In the genomic region with DNA sequence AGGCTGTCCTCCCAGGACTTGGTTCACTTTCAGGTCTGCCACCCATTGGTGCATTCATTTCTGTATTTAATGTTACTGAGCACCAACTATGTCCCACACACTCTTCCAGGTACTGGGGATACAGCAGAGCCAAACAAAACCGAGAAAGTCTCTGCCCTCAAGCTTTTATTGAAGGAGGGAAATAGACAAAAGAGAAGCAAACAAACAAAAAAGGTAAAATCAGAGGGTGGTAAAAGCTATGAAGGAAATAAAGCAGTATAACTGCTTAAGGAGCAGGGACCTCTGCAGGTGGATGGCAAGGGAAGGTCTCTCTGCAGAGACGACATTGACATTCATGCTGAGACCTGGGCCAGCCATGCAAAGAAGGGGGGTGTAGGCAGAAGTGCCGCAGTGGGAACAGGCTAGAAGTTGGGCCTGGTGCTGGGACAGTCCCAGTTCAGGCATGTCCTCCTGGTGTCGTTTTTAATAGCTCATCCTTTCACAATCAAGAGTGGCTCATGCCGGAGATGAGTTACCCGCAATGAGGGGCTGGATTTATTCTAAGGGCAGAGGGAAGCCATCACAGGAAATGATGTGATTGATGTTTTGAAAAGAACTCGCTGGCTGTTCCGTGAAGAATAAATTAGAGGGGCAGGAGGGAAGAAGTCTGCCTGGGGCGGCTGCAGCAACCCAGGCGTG, we compare ENCODE assay signal across 8 cellular contexts.
A peak's percentile ranks its signal among the peaks of the same experiment; 100 is the strongest.
DNase-seq lines count a peak whose midpoint lies in the region; ATAC-seq, FAIRE-seq and TF ChIP-seq lines count a peak whose summit lies in the region.

No MANE protein-coding gene starts in this region.

- WGBS in A549 (ENCODE audit: missing lambda C conversion rate) = 4% methylated on average over 10 of the region's 10 CpGs
- 23 to 25% methylated on average over 10 of the region's 10 CpGs for WGBS in body of pancreas, 2 donors

- intact Hi-C loops in body of pancreas (cut with DNase I) (no loop called here), left colon (cut with DNase I, micrococcal nuclease) (loop anchor here in 1 of 2 donors (5.0 kb wide), 2 partner anchors 67 to 87 kb away; no protein-coding TSS in a partner anchor)

- CTCF ChIA-PET in A549 (lab: Yijun Ruan, JAX) = interaction anchor here (1.0 to 39.5 kb wide), 13 partner anchors 8 to 139 kb away, joined by 3 to 678 read pairs (median 4); no protein-coding TSS in a partner anchor

- TF ChIP-seq EP300 in A549 (IDR thresholded peaks at IDR 0.05) = no peak

- H3K36me3 ChIP-seq in body of pancreas (replicated peaks in 1 of 2; ENCODE audit: insufficient read depth in 1 of 2, low read depth in 2 of 2) = no peaks in the 10 kb centered on the region

- POLR2A ChIA-PET in A549 (lab: Yijun Ruan, JAX) = interaction anchor here (0.6 to 5.3 kb wide), 7 partner anchors 8 to 85 kb away, joined by 3 to 63 read pairs (median 5); a partner anchor contains a TSS

- no peak for TF ChIP-seq RAD21 in A549 (conservative IDR thresholded peaks at IDR 0.05 in 1 of 2, IDR thresholded peaks at IDR 0.05 in 1 of 2)

- no peak for TF ChIP-seq POLR2A in A549 (IDR thresholded peaks at IDR 0.05; ENCODE audit: low read length)
- TF ChIP-seq POLR2A in body of pancreas (IDR thresholded peaks at IDR 0.05) = no peak

- no peaks in the 10 kb centered on the region for H3K27me3 ChIP-seq in body of pancreas

- no peak for TF ChIP-seq CTCF in A549 (IDR thresholded peaks at IDR 0.05)
- no peak for TF ChIP-seq CTCF in body of pancreas (IDR thresholded peaks at IDR 0.05)

- H3K4me2 ChIP-seq in A549 = peak overlapping the region; percentile 91

- H3K4me3 ChIP-seq in A549 (peak overlapping the region; percentile 30), body of pancreas (no peak overlapping the region)

- H3K9me3 ChIP-seq in A549 (no peaks in the 10 kb centered on the region), body of pancreas (no peaks in the 10 kb centered on the region)

- peaks cover 91% of the 10 kb centered on the region for H3K4me1 ChIP-seq in A549
- peaks cover 51% of the 10 kb centered on the region for H3K4me1 ChIP-seq in body of pancreas

- no peak for FAIRE-seq in A549 (lab: Jason Lieb, UNC)

- H3K27ac ChIP-seq in A549 (peak overlapping the region; percentile 96 to 100), body of pancreas (peak overlapping the region; percentile 91 to 93 (median 92))

- peak in 1 of 2 experiments; percentile 60 for DNase-seq in A549 (ENCODE audit: low read depth in 1 of 2, low spot score in 1 of 2)
- peak; percentile 43 for DNase-seq in T follicular helper cell (ENCODE audit: low read depth)
- DNase-seq in body of pancreas = peak in 2 of 4 donors; percentile 16 to 57
- DNase-seq in left colon = peak; percentile 41 to 46
- DNase-seq in stimulated activated CD4-positive, alpha-beta T cell treated with anti-CD3 and anti-CD28 coated beads, Interleukin-4, amount 100 ng/mL, for 1 hour = peak; percentile 50
- no peak for DNase-seq in NCI-H187 treated with DMSO at 0.1 percent for 48 hours (lab: John Stamatoyannopoulos, UW)

- ATAC-seq in A549 (peak; percentile 9 to 30), GM18867 (IDR thresholded peaks at IDR 0.05; ENCODE audit: unreplicated experiment) (peak; percentile 13), HG03460 (IDR thresholded peaks at IDR 0.05; ENCODE audit: unreplicated experiment) (peak; percentile 34), body of pancreas (no peak), left colon (peak; percentile 1)

TF ChIP-seq in A549, 52 proteins besides CTCF, POLR2A, EP300 and RAD21:
- TF ChIP-seq EHF (CRISPR knock-in tag; IDR thresholded peaks at IDR 0.05) (peak; percentile 57; the same call in 1 of the 2 replicates), EHMT2 (IDR thresholded peaks at IDR 0.05; ENCODE audit: low read depth) (no peak), HOXB5 (CRISPR knock-in tag; IDR thresholded peaks at IDR 0.05) (0 out of 2 replicates have a peak, but pooled peaks have one; percentile 70), MAZ (IDR thresholded peaks at IDR 0.05; ENCODE audit: borderline replicate concordance, low read depth, low read length) (no peak), ZSCAN20 (CRISPR knock-in tag; IDR thresholded peaks at IDR 0.05) (no peak), HEYL (CRISPR knock-in tag; IDR thresholded peaks at IDR 0.05) (no peak), RCOR1 (IDR thresholded peaks at IDR 0.05; ENCODE audit: low read depth, low read length) (no peak), RFX5 (IDR thresholded peaks at IDR 0.05) (no peak), HOXB13 (CRISPR knock-in tag; IDR thresholded peaks at IDR 0.05; ENCODE audit: low read depth) (peak; percentile 65), ZNF302 (CRISPR knock-in tag; IDR thresholded peaks at IDR 0.05) (0 out of 2 replicates have a peak, but pooled peaks have one; percentile 42), KDM5A (IDR thresholded peaks at IDR 0.05) (no peak), SMC3 (IDR thresholded peaks at IDR 0.05) (no peak), SREBF2 (IDR thresholded peaks at IDR 0.05) (no peak), RNF2 (IDR thresholded peaks at IDR 0.05; ENCODE audit: borderline replicate concordance, low read depth) (no peak), GATA3 (IDR thresholded peaks at IDR 0.05; ENCODE audit: borderline replicate concordance) (no peak), FOSL2 (IDR thresholded peaks at IDR 0.05) (no peak), FOSL2 (CRISPR knock-in tag; IDR thresholded peaks at IDR 0.05) (no peak), FOXS1 (CRISPR knock-in tag; IDR thresholded peaks at IDR 0.05) (no peak), CHD4 (IDR thresholded peaks at IDR 0.05; ENCODE audit: borderline replicate concordance) (no peak), MAFK (IDR thresholded peaks at IDR 0.05; ENCODE audit: partially characterized antibody) (no peak), MYC (IDR thresholded peaks at IDR 0.05; ENCODE audit: borderline replicate concordance, low read length) (no peak), TFCP2L1 (CRISPR knock-in tag; IDR thresholded peaks at IDR 0.05) (no peak)
- TF ChIP-seq, protein P1, sequence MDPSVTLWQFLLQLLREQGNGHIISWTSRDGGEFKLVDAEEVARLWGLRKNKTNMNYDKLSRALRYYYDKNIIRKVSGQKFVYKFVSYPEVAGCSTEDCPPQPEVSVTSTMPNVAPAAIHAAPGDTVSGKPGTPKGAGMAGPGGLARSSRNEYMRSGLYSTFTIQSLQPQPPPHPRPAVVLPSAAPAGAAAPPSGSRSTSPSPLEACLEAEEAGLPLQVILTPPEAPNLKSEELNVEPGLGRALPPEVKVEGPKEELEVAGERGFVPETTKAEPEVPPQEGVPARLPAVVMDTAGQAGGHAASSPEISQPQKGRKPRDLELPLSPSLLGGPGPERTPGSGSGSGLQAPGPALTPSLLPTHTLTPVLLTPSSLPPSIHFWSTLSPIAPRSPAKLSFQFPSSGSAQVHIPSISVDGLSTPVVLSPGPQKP (IDR thresholded peaks at IDR 0.05; ENCODE audit: low read depth, low read length) = no peak
- TF ChIP-seq, protein P2, sequence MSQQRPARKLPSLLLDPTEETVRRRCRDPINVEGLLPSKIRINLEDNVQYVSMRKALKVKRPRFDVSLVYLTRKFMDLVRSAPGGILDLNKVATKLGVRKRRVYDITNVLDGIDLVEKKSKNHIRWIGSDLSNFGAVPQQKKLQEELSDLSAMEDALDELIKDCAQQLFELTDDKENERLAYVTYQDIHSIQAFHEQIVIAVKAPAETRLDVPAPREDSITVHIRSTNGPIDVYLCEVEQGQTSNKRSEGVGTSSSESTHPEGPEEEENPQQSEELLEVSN (IDR thresholded peaks at IDR 0.05; ENCODE audit: borderline replicate concordance, low read depth) = no peak
- TF ChIP-seq, protein P3, sequence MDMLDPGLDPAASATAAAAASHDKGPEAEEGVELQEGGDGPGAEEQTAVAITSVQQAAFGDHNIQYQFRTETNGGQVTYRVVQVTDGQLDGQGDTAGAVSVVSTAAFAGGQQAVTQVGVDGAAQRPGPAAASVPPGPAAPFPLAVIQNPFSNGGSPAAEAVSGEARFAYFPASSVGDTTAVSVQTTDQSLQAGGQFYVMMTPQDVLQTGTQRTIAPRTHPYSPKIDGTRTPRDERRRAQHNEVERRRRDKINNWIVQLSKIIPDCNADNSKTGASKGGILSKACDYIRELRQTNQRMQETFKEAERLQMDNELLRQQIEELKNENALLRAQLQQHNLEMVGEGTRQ (IDR thresholded peaks at IDR 0.05) = peak; percentile 2; the same call in 1 of the 2 replicates
- TF ChIP-seq, protein P4, sequence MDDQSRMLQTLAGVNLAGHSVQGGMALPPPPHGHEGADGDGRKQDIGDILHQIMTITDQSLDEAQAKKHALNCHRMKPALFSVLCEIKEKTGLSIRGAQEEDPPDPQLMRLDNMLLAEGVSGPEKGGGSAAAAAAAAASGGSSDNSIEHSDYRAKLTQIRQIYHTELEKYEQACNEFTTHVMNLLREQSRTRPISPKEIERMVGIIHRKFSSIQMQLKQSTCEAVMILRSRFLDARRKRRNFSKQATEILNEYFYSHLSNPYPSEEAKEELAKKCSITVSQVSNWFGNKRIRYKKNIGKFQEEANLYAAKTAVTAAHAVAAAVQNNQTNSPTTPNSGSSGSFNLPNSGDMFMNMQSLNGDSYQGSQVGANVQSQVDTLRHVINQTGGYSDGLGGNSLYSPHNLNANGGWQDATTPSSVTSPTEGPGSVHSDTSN (IDR thresholded peaks at IDR 0.05) = no peak
- TF ChIP-seq, protein P5, sequence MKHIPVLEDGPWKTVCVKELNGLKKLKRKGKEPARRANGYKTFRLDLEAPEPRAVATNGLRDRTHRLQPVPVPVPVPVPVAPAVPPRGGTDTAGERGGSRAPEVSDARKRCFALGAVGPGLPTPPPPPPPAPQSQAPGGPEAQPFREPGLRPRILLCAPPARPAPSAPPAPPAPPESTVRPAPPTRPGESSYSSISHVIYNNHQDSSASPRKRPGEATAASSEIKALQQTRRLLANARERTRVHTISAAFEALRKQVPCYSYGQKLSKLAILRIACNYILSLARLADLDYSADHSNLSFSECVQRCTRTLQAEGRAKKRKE (CRISPR knock-in tag; IDR thresholded peaks at IDR 0.05; ENCODE audit: low read depth) = peak; percentile 47; the same call in 1 of the 2 replicates
- TF ChIP-seq, protein P6, sequence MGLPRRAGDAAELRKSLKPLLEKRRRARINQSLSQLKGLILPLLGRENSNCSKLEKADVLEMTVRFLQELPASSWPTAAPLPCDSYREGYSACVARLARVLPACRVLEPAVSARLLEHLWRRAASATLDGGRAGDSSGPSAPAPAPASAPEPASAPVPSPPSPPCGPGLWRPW (IDR thresholded peaks at IDR 0.05) = no peak
TF ChIP-seq in A549: peak in this region for 6.
